ENCODE assay signal across 8 cellular contexts in the genomic region with DNA sequence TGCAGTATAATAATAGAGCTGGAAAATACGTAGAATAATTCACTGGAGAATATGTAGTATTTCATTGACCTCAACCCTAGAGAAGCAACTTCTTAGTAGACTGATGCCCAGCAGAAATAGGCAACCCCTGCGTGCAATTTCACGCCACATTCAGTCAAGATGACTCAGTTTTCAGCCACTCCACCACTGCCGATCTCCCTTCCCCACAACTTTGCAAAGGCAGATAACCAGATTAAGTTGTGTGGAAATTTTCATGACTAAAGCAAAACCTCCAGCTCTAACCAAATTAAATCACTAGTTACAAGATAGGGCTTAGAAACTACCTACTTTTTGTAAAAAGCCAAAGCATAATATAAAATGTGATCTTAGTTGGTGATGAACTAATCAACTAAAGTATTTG.
DNase-seq lines count a peak whose midpoint lies in the region; ATAC-seq lines count a peak whose summit lies in the region.

No MANE protein-coding gene starts in this region.

- no peaks in the 10 kb centered on the region for H3K27me3 Mint-ChIP-seq in activated CD4-positive, alpha-beta T cell treated with anti-CD3 and anti-CD28 coated beads for 36 hours
- no peaks in the 10 kb centered on the region for H3K27me3 Mint-ChIP-seq in stimulated activated naive B cell treated with anti-CD40 and anti-IgM and Interleukin-4, amounts not matched to agents 10 μg/mL and 1 μg/mL and 100 μg/mL, for 72 hours

- H3K36me3 ChIP-seq in esophagus (ENCODE audit: control insufficient read depth in 2 of 2, insufficient read depth in 2 of 2, low read length in 1 of 2) = no peaks in the 10 kb centered on the region

- H3K27ac ChIP-seq in esophagus (ENCODE audit: low read depth in 2 of 2, low read length in 1 of 2) = peak overlapping the region; percentile 73 to 90

- H3K4me3 Mint-ChIP-seq in activated CD4-positive, alpha-beta T cell treated with anti-CD3 and anti-CD28 coated beads for 36 hours = peak overlapping the region; percentile 52
- H3K4me3 Mint-ChIP-seq in stimulated activated naive B cell treated with anti-CD40 and anti-IgM and Interleukin-4, amounts not matched to agents 10 μg/mL and 1 μg/mL and 100 μg/mL, for 72 hours = peak overlapping the region in 1 of 2 donors; percentile 47

- peaks cover 11% of the 10 kb centered on the region for H3K36me3 Mint-ChIP-seq in activated CD4-positive, alpha-beta T cell treated with anti-CD3 and anti-CD28 coated beads for 36 hours (ENCODE audit: low read depth)
- H3K36me3 Mint-ChIP-seq in stimulated activated naive B cell treated with anti-CD40 and anti-IgM and Interleukin-4, amounts not matched to agents 10 μg/mL and 1 μg/mL and 100 μg/mL, for 72 hours = peaks cover 0 to 1% of the 10 kb centered on the region in 2 donors

- intact Hi-C loops in activated CD4-positive, alpha-beta T cell treated with anti-CD3 and anti-CD28 coated beads for 36 hours (cut with DNase I, micrococcal nuclease) = loop anchor here (1.0 to 5.0 kb wide), 5 partner anchors 8 to 40 kb away; no protein-coding TSS in a partner anchor

- H3K27ac Mint-ChIP-seq in activated CD4-positive, alpha-beta T cell treated with anti-CD3 and anti-CD28 coated beads for 36 hours = peak overlapping the region; percentile 95
- H3K27ac Mint-ChIP-seq in stimulated activated naive B cell treated with anti-CD40 and anti-IgM and Interleukin-4, amounts not matched to agents 10 μg/mL and 1 μg/mL and 100 μg/mL, for 72 hours = peak overlapping the region; percentile 88

- no peak overlapping the region for H3K4me3 ChIP-seq in esophagus (ENCODE audit: low read depth in 1 of 2, low read length in 2 of 2)

- H3K9me3 Mint-ChIP-seq in activated CD4-positive, alpha-beta T cell treated with anti-CD3 and anti-CD28 coated beads for 36 hours (ENCODE audit: low read depth) = no peaks in the 10 kb centered on the region
- no peaks in the 10 kb centered on the region for H3K9me3 Mint-ChIP-seq in stimulated activated naive B cell treated with anti-CD40 and anti-IgM and Interleukin-4, amounts not matched to agents 10 μg/mL and 1 μg/mL and 100 μg/mL, for 72 hours

- POLR2A ChIA-PET in activated CD4-positive, alpha-beta T cell treated with anti-CD3 and anti-CD28 coated beads for 36 hours (lab: Charles Lee) = interaction anchor here (0.6 to 1.5 kb wide), 2 partner anchors 12 to 26 kb away, joined by 3 to 5 read pairs; no protein-coding TSS in a partner anchor

- H3K4me1 Mint-ChIP-seq in activated CD4-positive, alpha-beta T cell treated with anti-CD3 and anti-CD28 coated beads for 36 hours = peaks cover 97% of the 10 kb centered on the region
- H3K4me1 Mint-ChIP-seq in stimulated activated naive B cell treated with anti-CD40 and anti-IgM and Interleukin-4, amounts not matched to agents 10 μg/mL and 1 μg/mL and 100 μg/mL, for 72 hours = peaks cover 44 to 68% of the 10 kb centered on the region in 2 donors

- ATAC-seq in HG03342 (IDR thresholded peaks at IDR 0.05; ENCODE audit: unreplicated experiment) = peak; percentile 49
- ATAC-seq in activated CD4-positive, alpha-beta T cell treated with anti-CD3 and anti-CD28 coated beads for 36 hours = peak; percentile 47
- ATAC-seq in stimulated activated naive B cell treated with anti-CD40 and anti-IgM and Interleukin-4, amounts not matched to agents 10 μg/mL and 1 μg/mL and 100 μg/mL, for 72 hours (replicated peaks) = peak; percentile 75 to 76
- no peak for ATAC-seq in GM21619 (IDR thresholded peaks at IDR 0.05; ENCODE audit: unreplicated experiment)

- DNase-seq in Daoy (ENCODE audit: low read depth) (peak; percentile 80), NCI-H526 (lab: John Stamatoyannopoulos, UW) (no peak), pons (ENCODE audit: low spot score) (no peak)
- peak; percentile 83 for DNase-seq in activated CD4-positive, alpha-beta T cell treated with anti-CD3 and anti-CD28 coated beads for 36 hours
- DNase-seq in stimulated activated naive B cell treated with anti-CD40 and anti-IgM and Interleukin-4, amounts not matched to agents 10 μg/mL and 1 μg/mL and 100 μg/mL, for 72 hours = peak; percentile 53

- CTCF ChIA-PET in activated CD4-positive, alpha-beta T cell treated with anti-CD3 and anti-CD28 coated beads for 36 hours (lab: Charles Lee) = interaction anchor here (0.6 to 2.0 kb wide), 12 partner anchors 9 to 674 kb away, joined by 3 to 5 read pairs (median 4); a partner anchor contains a TSS

- H3K4me1 ChIP-seq in esophagus (ENCODE audit: control insufficient read depth in 2 of 2, insufficient read depth in 2 of 2, low read length in 1 of 2) = no peaks in the 10 kb centered on the region

- H3K9me3 ChIP-seq in esophagus (ENCODE audit: control insufficient read depth in 2 of 2, insufficient read depth in 1 of 2, low read depth in 1 of 2, low read length in 1 of 2) = no peaks in the 10 kb centered on the region

- WGBS in esophagus, 2 donors = 67 to 78% methylated on average over 4 of the region's 4 CpGs

- no peaks in the 10 kb centered on the region for H3K27me3 ChIP-seq in esophagus (ENCODE audit: control insufficient read depth in 1 of 2, insufficient read depth in 2 of 2, low read length in 2 of 2)

Comparison
In these comparisons a context has a peak if more than half of its experiments do, and no peak if none do; other contexts are left out.
1. DNase-seq: peak in Daoy (single experiment), activated CD4-positive, alpha-beta T cell treated with anti-CD3 and anti-CD28 coated beads for 36 hours (single experiment) and stimulated activated naive B cell treated with anti-CD40 and anti-IgM and Interleukin-4, amounts not matched to agents 10 μg/mL and 1 μg/mL and 100 μg/mL, for 72 hours (single experiment); none in NCI-H526 (0 of 2) and pons (single experiment).